Comparison of ENCODE assay signal across 9 cellular contexts in genomic region chr6:11202513-11203305, GRCh38. TPM values are rescaled to one million over a fixed set of nuclear protein-coding genes. Genes with fewer than 3 reads are reported as not detected.
DNase-seq lines count a peak whose midpoint lies in the region; ATAC-seq and TF ChIP-seq lines count a peak whose summit lies in the region.
"Had no signal": no experiment of that assay in that cellular context is flagged by ENCODE, and none has a peak within 500 bp of the region (broad histone marks: within the 10 kb centered on the region; RNA-seq: fewer than 3 reads in every experiment).

No MANE protein-coding gene starts in this region.

- H3K27ac ChIP-seq in dorsolateral prefrontal cortex: peak overlapping the region in 43 of 59 donors; percentile 1 to 79 (median 46)

- no peaks in the 10 kb centered on the region for H3K9me3 Mint-ChIP-seq in nephron

- peaks cover 44% of the 10 kb centered on the region for H3K4me1 Mint-ChIP-seq in nephron

- no peaks in the 10 kb centered on the region for H3K27me3 ChIP-seq in dorsolateral prefrontal cortex

- DNase-seq in Ammon's horn (ENCODE audit: low spot score) (peak; percentile 87), NCI-H2227 treated with DMSO at 0.1 percent for 48 hours (lab: John Stamatoyannopoulos, UW) (peak; percentile 9), dorsolateral prefrontal cortex (peak in 7 of 10 donors; percentile 31 to 69 (median 54)), NCI-H82 treated with DMSO at 0.1 percent for 48 hours (lab: John Stamatoyannopoulos, UW; ENCODE audit: unreplicated experiment) (no peak), OCI-M1 (lab: John Stamatoyannopoulos, UW) (no peak)
- no peak for DNase-seq in stimulated activated naive CD4-positive, alpha-beta T cell treated with Interleukin-2 at 50 U/mL for 16 hours (lab: John Stamatoyannopoulos, UW)
- DNase-seq: NCI-H446 had no signal

- no peak overlapping the region for H3K4me3 Mint-ChIP-seq in nephron

- H3K4me3 ChIP-seq in dorsolateral prefrontal cortex: peak overlapping the region in 37 of 59 donors; percentile 0 to 54 (median 19)

- H3K36me3 Mint-ChIP-seq in nephron (ENCODE audit: low read depth): peaks cover 51% of the 10 kb centered on the region

- H3K27ac Mint-ChIP-seq in nephron: peak overlapping the region; percentile 91 to 98 (median 95)

- TF ChIP-seq CTCF in dorsolateral prefrontal cortex (IDR thresholded peaks at IDR 0.05 in 54 of 56, conservative IDR thresholded peaks at IDR 0.05 in 2 of 56; ENCODE audit: low read depth in 1 of 56, partially characterized antibody in 56 of 56) (peak in 9 of 56 donors; percentile 7 to 38 (median 18)), nephron (IDR thresholded peaks at IDR 0.05; ENCODE audit: unreplicated experiment in 3 of 3) (no peak)

- H3K27me3 Mint-ChIP-seq in nephron (ENCODE audit: low read depth): no peaks in the 10 kb centered on the region

- no peak for ATAC-seq in GM19455 (IDR thresholded peaks at IDR 0.05; ENCODE audit: unreplicated experiment)

- intact Hi-C loops in dorsolateral prefrontal cortex (cut with DNase I): loop anchor here in 1 of 2 donors (5.0 kb wide), 1 partner anchor 50 kb away; no protein-coding TSS in a partner anchor

RNA-seq across cellular contexts. Expression of gene NEDD9, which starts 29.8 kb away (rescaled TPM):
- total RNA-seq in dorsolateral prefrontal cortex: 10 to 100 TPM in 118 of 120 experiments, 1 to 10 TPM in 2; 7.7 to 36.0 (median 17.1) TPM

Comparison
In these comparisons a context has a peak if more than half of its experiments do, and no peak if none do; other contexts are left out.
1. DNase-seq: peak in Ammon's horn (single experiment), NCI-H2227 treated with DMSO at 0.1 percent for 48 hours (single experiment) and dorsolateral prefrontal cortex (7 of 10); none in NCI-H82 treated with DMSO at 0.1 percent for 48 hours (single experiment), stimulated activated naive CD4-positive, alpha-beta T cell treated with Interleukin-2 at 50 U/mL for 16 hours (single experiment) and OCI-M1 (single experiment).